In the genomic region with DNA sequence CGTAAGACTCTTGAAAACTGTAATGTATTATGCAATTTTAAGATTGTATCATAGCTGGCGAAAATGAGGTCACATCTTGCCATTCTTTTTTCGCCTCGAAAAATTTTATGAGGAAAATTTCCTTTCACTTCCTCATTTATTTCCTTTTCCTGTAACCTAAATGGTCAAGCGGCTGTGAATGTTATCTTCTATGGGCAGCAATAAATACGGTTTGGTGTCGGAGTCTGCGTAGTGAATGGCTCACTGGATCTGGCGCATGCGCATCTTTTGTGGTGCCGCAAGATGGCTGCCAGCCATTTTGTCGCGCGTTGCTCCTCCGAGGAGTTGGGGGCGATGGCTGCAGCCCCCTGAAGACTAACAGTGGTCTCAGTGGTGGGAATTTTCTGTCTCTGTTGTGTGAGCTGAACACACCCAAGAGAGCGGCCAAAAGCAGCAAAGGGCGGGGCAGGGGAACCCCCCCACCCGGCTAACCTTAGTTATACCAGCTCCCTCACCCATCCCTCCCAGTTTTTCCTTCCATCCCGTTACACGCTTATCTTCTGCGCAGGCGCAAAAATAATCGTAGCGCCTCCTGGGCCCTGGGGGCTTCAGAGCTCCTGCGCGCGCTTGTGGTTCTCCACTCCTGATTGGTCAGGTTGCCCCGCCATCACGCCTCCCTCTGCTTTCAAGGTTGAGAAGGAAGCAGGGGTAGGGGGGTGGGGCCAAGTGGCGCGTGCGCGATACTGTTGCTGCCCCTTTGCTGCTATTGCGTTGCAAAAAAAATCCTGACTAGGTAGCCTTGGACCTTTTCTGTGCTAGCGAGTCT, we compare ENCODE assay signal across 8 cellular contexts. TPM values are rescaled to one million over a fixed set of nuclear protein-coding genes. Genes with fewer than 3 reads are reported as not detected.
DNase-seq lines count a peak whose midpoint lies in the region; ATAC-seq and TF ChIP-seq lines count a peak whose summit lies in the region.

Gene RPRD2 (plus strand): TSS at position 722 of the 805 bp plus-strand sequence. CDS start 568 bp downstream, outside the sequence.

- H3K4me1 Mint-ChIP-seq in activated naive CD8-positive, alpha-beta T cell (ENCODE audit: low read depth), result peaks cover 33% of the 10 kb centered on the region

- intact Hi-C loops in testis (cut with DNase I; ENCODE audit: low total_unique reads), result no loop called here

- DNase-seq in GM10266 (ENCODE audit: extremely low spot score), result peak; percentile 95
- DNase-seq in NCI-H1105 (lab: John Stamatoyannopoulos, UW), result peak; percentile 100
- DNase-seq in SKM-1 treated with dmso at 0.1 percent for 144 hours (lab: John Stamatoyannopoulos, UW; ENCODE audit: unreplicated experiment), result peak; percentile 100
- peak; percentile 100 for DNase-seq in glomerular visceral epithelial cell (ENCODE audit: extremely low spot score)
- DNase-seq in omental fat pad (ENCODE audit: low spot score), result peak; percentile 91
- peak; percentile 100 for DNase-seq in testis

- peaks cover 2% of the 10 kb centered on the region for H3K36me3 Mint-ChIP-seq in activated naive CD8-positive, alpha-beta T cell

- 1% methylated on average over 34 to 36 of the region's 36 CpGs for WGBS in testis, 2 donors

- H3K27me3 Mint-ChIP-seq in activated naive CD8-positive, alpha-beta T cell, result no peaks in the 10 kb centered on the region

- no peaks in the 10 kb centered on the region for H3K9me3 Mint-ChIP-seq in activated naive CD8-positive, alpha-beta T cell (ENCODE audit: low read depth)

- TF ChIP-seq POLR2A in testis (IDR thresholded peaks at IDR 0.05), result peak; percentile 77

- H3K9me3 ChIP-seq in testis, result no peaks in the 10 kb centered on the region

- no peaks in the 10 kb centered on the region for H3K4me1 ChIP-seq in testis

- TF ChIP-seq CTCF in GM10266 (IDR thresholded peaks at IDR 0.05; ENCODE audit: control insufficient read depth, insufficient read depth, low read depth, missing control alignments) (no peak), omental fat pad (IDR thresholded peaks at IDR 0.05) (no peak), testis (IDR thresholded peaks at IDR 0.05) (no peak)

- no peaks in the 10 kb centered on the region for H3K27me3 ChIP-seq in testis

- peak within 1 kb of the TSS; percentile 74 to 77 for H3K4me3 ChIP-seq in testis

- no peaks in the 10 kb centered on the region for H3K36me3 ChIP-seq in testis (ENCODE audit: low read depth, missing control alignments)

- peak within 1 kb of the TSS; percentile 98 for H3K4me3 Mint-ChIP-seq in activated naive CD8-positive, alpha-beta T cell

- H3K27ac ChIP-seq in testis, result peak within 1 kb of the TSS; percentile 83 to 92

- ATAC-seq in HG02623 (IDR thresholded peaks at IDR 0.05; ENCODE audit: unreplicated experiment) (peak; percentile 83), omental fat pad (ENCODE audit: low FRiP score) (peak; percentile 97)

- peak within 1 kb of the TSS; percentile 99 for H3K27ac Mint-ChIP-seq in activated naive CD8-positive, alpha-beta T cell

RNA-seq across cellular contexts. Expression of gene RPRD2, which starts in this region (rescaled TPM):
- 10 to 100 TPM; 14.5 to 19.9 (median 16.3) TPM for total RNA-seq in omental fat pad
- total RNA-seq in testis, result 10 to 100 TPM; 32.1 to 36.3 TPM
- polyA plus RNA-seq in testis (ENCODE audit: insufficient read depth, low read depth, low replicate concordance), result 38.9 TPM

Comparison
In these comparisons a context has a peak if more than half of its experiments do, and no peak if none do; other contexts are left out.
1. Peak in every context shown above with its lines: DNase-seq, ATAC-seq, H3K4me3 ChIP-seq and H3K27ac ChIP-seq.